Comparison of ENCODE assay signal across 8 cellular contexts in genomic region chr1:202343652-202344349, GRCh38. TPM values are rescaled to one million over a fixed set of nuclear protein-coding genes. Genes with fewer than 3 reads are reported as not detected.
DNase-seq lines count a peak whose midpoint lies in the region; ATAC-seq and TF ChIP-seq lines count a peak whose summit lies in the region.

No MANE protein-coding gene starts in this region.

- no peak for ATAC-seq in GM19395 (IDR thresholded peaks at IDR 0.05; ENCODE audit: unreplicated experiment)

- TF ChIP-seq CTCF in HFF-Myc (IDR thresholded peaks at IDR 0.05; ENCODE audit: low read depth, low read length, missing control alignments), result peak; percentile 67
- TF ChIP-seq CTCF in astrocyte of the spinal cord (IDR thresholded peaks at IDR 0.05; ENCODE audit: low read depth, low read length), result peak; percentile 72

- DNase-seq in CD1c-positive myeloid dendritic cell (ENCODE audit: extremely low spot score), result peak; percentile 70
- DNase-seq in HFF-Myc (ENCODE audit: extremely low read depth, low read depth), result no peak
- peak; percentile 46 for DNase-seq in NCI-H748 (lab: John Stamatoyannopoulos, UW; ENCODE audit: unreplicated experiment)
- DNase-seq in astrocyte of the spinal cord (ENCODE audit: low read depth, low spot score), result peak; percentile 48
- peak; percentile 50 to 62 for DNase-seq in lung microvascular endothelial cell (ENCODE audit: low read depth in 2 of 2)
- DNase-seq in cortex of kidney (lab: John Stamatoyannopoulos, UW), result no peak
- DNase-seq in ureter (ENCODE audit: low spot score), result no peak

- in situ Hi-C loops in astrocyte of the spinal cord (cut with HindIII; ENCODE audit: low sequenced_read_pairs), result no loop called here

- H3K4me3 ChIP-seq in HFF-Myc (replicated peaks; ENCODE audit: low read depth, low read length) (no peak overlapping the region), astrocyte of the spinal cord (ENCODE audit: low read depth, low read length) (no peak overlapping the region)

RNA-seq across cellular contexts. Expression of gene UBE2T, which starts 2.1 kb away (rescaled TPM):
- total RNA-seq in lung microvascular endothelial cell, result 5.4 and 15.0 TPM in 2 replicates
- total RNA-seq in ureter, result 3.3 TPM

RNA-seq across cellular contexts. Expression of gene PPP1R12B, which starts 4.7 kb away (rescaled TPM):
- total RNA-seq in lung microvascular endothelial cell (3.1 and 5.0 TPM in 2 replicates), ureter (207 TPM)

Comparison
In these comparisons a context has a peak if more than half of its experiments do, and no peak if none do; other contexts are left out.
1. DNase-seq: peak in CD1c-positive myeloid dendritic cell (single experiment), NCI-H748 (single experiment), astrocyte of the spinal cord (single experiment) and lung microvascular endothelial cell (2 of 2); none in HFF-Myc (single experiment), cortex of kidney (single experiment) and ureter (single experiment).
2. RNA of gene PPP1R12B, which starts 4.7 kb away (total RNA-seq): 207 TPM in ureter (single experiment); 3.1 to 5.0 TPM in lung microvascular endothelial cell; every median in the first group is over 10 times any median in the second.